ENCODE assay signal across 29 cellular contexts in genomic region chr1:22760453-22760852, GRCh38. TPM values are rescaled to one million over a fixed set of nuclear protein-coding genes. Genes with fewer than 3 reads are reported as not detected.
DNase-seq lines count a peak whose midpoint lies in the region; ATAC-seq and TF ChIP-seq lines count a peak whose summit lies in the region.
"Had no signal": no experiment of that assay in that cellular context is flagged by ENCODE, and none has a peak within 500 bp of the region (broad histone marks: within the 10 kb centered on the region; RNA-seq: fewer than 3 reads in every experiment).

No MANE protein-coding gene starts in this region.

- DNase-seq in Daoy (ENCODE audit: low read depth) (peak; percentile 70), HPDE6-E6E7 (ENCODE audit: extremely low spot score) (peak; percentile 40), epithelial cell of esophagus (ENCODE audit: low read depth) (peak; percentile 35), myocyte (ENCODE audit: low read depth) (peak; percentile 38), DMS 273 treated with DMSO at 0.1 percent for 48 hours (lab: John Stamatoyannopoulos, UW) (no peak), cerebellar cortex (ENCODE audit: low spot score) (no peak)
- DNase-seq: activated CD4-positive, alpha-beta T cell treated with anti-CD3 and anti-CD28 coated beads, Interleukin-2, amount 50 U/mL, for 4 hours; activated naive CD4-positive, alpha-beta T cell treated with anti-CD3 and anti-CD28 coated beads, Interleukin-2, amount 10 ng/mL, durations not matched to agents 7 days and 5 days; amniotic stem cell; effector CD8-positive, alpha-beta T cell; erythroblast; gastrocnemius medialis; immature natural killer cell; midbrain; NCI-H1105; NCI-H187 treated with DMSO at 0.1 percent for 48 hours; NCI-H524; ovary; PC-3; retina; SHP77 treated with DMSO at 0.1 percent for 48 hours; spleen; stimulated activated CD4-positive, alpha-beta T cell treated with anti-CD3 and anti-CD28 coated beads, Interleukin-4, amount 100 ng/mL, for 24 hours; SW 1271; upper lobe of left lung had no signal

- no peak overlapping the region for H3K4me3 ChIP-seq in epithelial cell of esophagus (ENCODE audit: low read length)
- H3K4me3 ChIP-seq: gastrocnemius medialis, ovary, spleen, upper lobe of left lung had no signal

- no peak for TF ChIP-seq CTCF in epithelial cell of esophagus (IDR thresholded peaks at IDR 0.05; ENCODE audit: insufficient read depth, low read depth, low read length, missing control alignments)

- ATAC-seq in HG02763 (IDR thresholded peaks at IDR 0.05; ENCODE audit: unreplicated experiment) (no peak), GM19452 (IDR thresholded peaks at IDR 0.05; ENCODE audit: unreplicated experiment) (no peak)
- ATAC-seq: gastrocnemius medialis; PC-3; stimulated activated effector memory CD8-positive, alpha-beta T cell treated with anti-CD3 and anti-CD28 coated beads, Interleukin-12 subunit alpha, Interleukin-12 subunit beta, amount 100 ng/mL, for 72 hours; WTC11 had no signal

RNA-seq across cellular contexts. Expression of gene EPHB2, which starts 49.8 kb away (rescaled TPM):
- total RNA-seq in Daoy (2014; rRNA removed; shearing (Covaris generic)), result 80.0 and 94.2 TPM in 2 replicates
- 4.2 and 9.5 TPM in 2 replicates for total RNA-seq in myocyte
- 7.4 TPM for polyA plus RNA-seq in myocyte (2012)
- polyA plus RNA-seq: immature natural killer cell had no signal

Comparison
In these comparisons a context has a peak if more than half of its experiments do, and no peak if none do; other contexts are left out.
1. DNase-seq: peak in Daoy (single experiment), HPDE6-E6E7 (single experiment), epithelial cell of esophagus (single experiment) and myocyte (single experiment); none in DMS 273 treated with DMSO at 0.1 percent for 48 hours (single experiment) and cerebellar cortex (single experiment).